In the genomic region with DNA sequence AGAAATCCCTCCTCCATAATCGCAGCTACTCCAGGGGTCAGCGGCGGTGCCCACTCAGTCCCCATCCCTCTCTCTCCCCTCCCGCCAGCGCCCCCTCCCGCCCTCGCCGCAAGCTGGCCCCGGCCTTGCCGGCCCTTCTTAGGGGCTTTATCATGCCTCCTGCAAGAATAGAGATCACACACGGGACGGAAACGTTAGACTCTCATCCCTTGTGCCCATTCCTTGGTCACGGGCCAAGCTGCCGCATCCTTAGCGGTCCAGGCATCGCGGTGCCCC, we compare ENCODE assay signal across 8 cellular contexts. TPM values are rescaled to one million over a fixed set of nuclear protein-coding genes. Genes with fewer than 3 reads are reported as not detected.
DNase-seq lines count a peak whose midpoint lies in the region; ATAC-seq and TF ChIP-seq lines count a peak whose summit lies in the region.

No MANE protein-coding gene starts in this region.

- H3K4me1 Mint-ChIP-seq in endodermal cell = peaks cover 20% of the 10 kb centered on the region

- peak overlapping the region; percentile 100 for H3K4me3 ChIP-seq in Jurkat, Clone E6-1 (ENCODE audit: low read length)
- H3K4me3 ChIP-seq in endodermal cell (ENCODE audit: low read length) (no peak overlapping the region), neuron (ENCODE audit: low read length) (peak overlapping the region; percentile 49)

- DNase-seq in Jurkat, Clone E6-1 (ENCODE audit: low read depth, low spot score) = no peak
- DNase-seq in endodermal cell = no peak
- DNase-seq in omental fat pad (ENCODE audit: low spot score) = no peak
- no peak for DNase-seq in T1000 (lab: John Stamatoyannopoulos, UW)
- DNase-seq in activated CD4-positive, alpha-beta T cell treated with anti-CD3 and anti-CD28 coated beads for 48 hours = no peak
- DNase-seq in amygdala (lab: John Stamatoyannopoulos, UW) = no peak

- peak overlapping the region; percentile 58 for H2AFZ ChIP-seq in neuron (ENCODE audit: low read depth, low read length)

- H3K9ac ChIP-seq in endodermal cell (ENCODE audit: extremely low read depth, low read length, poor library complexity, severe bottlenecking) = no peak overlapping the region

- H3K36me3 ChIP-seq in endodermal cell (ENCODE audit: control insufficient read depth, insufficient read depth, low read length) (peaks cover 5% of the 10 kb centered on the region), neuron (ENCODE audit: insufficient read depth, low read length) (peaks cover under 1% of the 10 kb centered on the region)

- ATAC-seq in GM19023 (IDR thresholded peaks at IDR 0.05; ENCODE audit: unreplicated experiment) = peak; percentile 4
- ATAC-seq in omental fat pad (ENCODE audit: low FRiP score) = no peak

- H3K27me3 ChIP-seq in endodermal cell (ENCODE audit: control insufficient read depth, insufficient read depth, low read length, poor library complexity, severe bottlenecking) (no peaks in the 10 kb centered on the region), neuron (ENCODE audit: insufficient read depth, low read length) (no peaks in the 10 kb centered on the region)

- H3K9me3 ChIP-seq in endodermal cell (ENCODE audit: control insufficient read depth, low read length) (no peaks in the 10 kb centered on the region), neuron (ENCODE audit: low read length) (no peaks in the 10 kb centered on the region)

- peak overlapping the region; percentile 92 for H3K4me3 Mint-ChIP-seq in endodermal cell

- peak overlapping the region; percentile 85 for H3K27ac Mint-ChIP-seq in endodermal cell

- no peak overlapping the region for H3K27ac ChIP-seq in endodermal cell (ENCODE audit: low read depth, low read length)

- no peaks in the 10 kb centered on the region for H3K27me3 Mint-ChIP-seq in endodermal cell (ENCODE audit: insufficient read depth)

- no peaks in the 10 kb centered on the region for H3K9me3 Mint-ChIP-seq in endodermal cell

- no peak for TF ChIP-seq CTCF in endodermal cell (conservative IDR thresholded peaks at IDR 0.05)
- no peak for TF ChIP-seq CTCF in omental fat pad (IDR thresholded peaks at IDR 0.05)

- H3K4me1 ChIP-seq in endodermal cell (ENCODE audit: control insufficient read depth, insufficient read depth, low read length) (peaks cover 18% of the 10 kb centered on the region), neuron (ENCODE audit: insufficient read depth, low read length) (peaks cover 20% of the 10 kb centered on the region)

- 1 to 11% methylated on average over 8 to 18 of the region's 18 CpGs for WGBS in endodermal cell (ENCODE audit: insufficient coverage in 1 of 2, insufficient read length in 1 of 2), 2 experiments

- peaks cover 7% of the 10 kb centered on the region for H3K36me3 Mint-ChIP-seq in endodermal cell (ENCODE audit: low read depth)

RNA-seq across cellular contexts. Expression of a gene that starts 0.7 kb away (rescaled TPM):
- 63.4 TPM for polyA plus RNA-seq in Jurkat, Clone E6-1 (2012; ENCODE audit: insufficient read depth, insufficient read length)
- total RNA-seq in endodermal cell = 10 to 100 TPM; 26.0 to 26.7 TPM
- 27.9 TPM for polyA plus RNA-seq in endodermal cell (2013, experiment 1 of 2)
- 20.5 TPM for polyA plus RNA-seq in endodermal cell (2013, experiment 2 of 2)
- 100 to 1,000 TPM in 1 of 4 donors, 10 to 100 TPM in 3; 67.3 to 125 (median 88.1) TPM for total RNA-seq in omental fat pad

RNA-seq across cellular contexts. Expression of a gene that starts 7.5 kb away (rescaled TPM):
- not detected for polyA plus RNA-seq in Jurkat, Clone E6-1 (2012; ENCODE audit: insufficient read depth, insufficient read length)
- 1 to 10 TPM in 1 of 2 donors, under 1 TPM in 1; 0.93 to 1.1 TPM for total RNA-seq in endodermal cell
- 0.32 TPM for polyA plus RNA-seq in endodermal cell (2013, experiment 1 of 2)
- 0.46 TPM for polyA plus RNA-seq in endodermal cell (2013, experiment 2 of 2)
- total RNA-seq in omental fat pad = 1,000 to 10,000 TPM in 3 of 4 donors, 100 to 1,000 TPM in 1; 689 to 2,989 (median 2,080) TPM

RNA-seq across cellular contexts. Expression of a gene that starts 26.2 kb away (rescaled TPM):
- polyA plus RNA-seq in Jurkat, Clone E6-1 (2012; ENCODE audit: insufficient read depth, insufficient read length) = 141 TPM
- total RNA-seq in endodermal cell (100 to 1,000 TPM; 118 to 125 TPM), omental fat pad (10 to 100 TPM; 47.7 to 80.8 (median 57.3) TPM)
- polyA plus RNA-seq in endodermal cell (2013, experiment 1 of 2) = 161 TPM
- 129 TPM for polyA plus RNA-seq in endodermal cell (2013, experiment 2 of 2)

RNA-seq across cellular contexts. Expression of a gene that starts 54.0 kb away (rescaled TPM):
- polyA plus RNA-seq in Jurkat, Clone E6-1 (2012; ENCODE audit: insufficient read depth, insufficient read length) = 40.0 TPM
- total RNA-seq in endodermal cell (1 to 10 TPM; 4.2 to 5.2 TPM), omental fat pad (1 to 10 TPM in 3 of 4 donors, under 1 TPM in 1; 0.69 to 3.8 (median 1.4) TPM)
- 19.3 TPM for polyA plus RNA-seq in endodermal cell (2013, experiment 1 of 2)
- polyA plus RNA-seq in endodermal cell (2013, experiment 2 of 2) = 17.1 TPM

RNA-seq across cellular contexts. Expression of a gene that starts 55.8 kb away (rescaled TPM):
- polyA plus RNA-seq in Jurkat, Clone E6-1 (2012; ENCODE audit: insufficient read depth, insufficient read length) = 40.8 TPM
- total RNA-seq in endodermal cell (10 to 100 TPM; 59.7 to 65.5 TPM), omental fat pad (10 to 100 TPM; 20.0 to 27.6 (median 24.6) TPM)
- 46.4 TPM for polyA plus RNA-seq in endodermal cell (2013, experiment 1 of 2)
- 46.9 TPM for polyA plus RNA-seq in endodermal cell (2013, experiment 2 of 2)

Comparison
In these comparisons a context has a peak if more than half of its experiments do, and no peak if none do; other contexts are left out.
1. RNA of a gene that starts 7.5 kb away (total RNA-seq): 689 to 2,989 TPM in omental fat pad; 0.93 to 1.1 TPM in endodermal cell; every median in the first group is over 100 times any median in the second.